ENCODE assay signal across 2 cellular contexts in the genomic region with DNA sequence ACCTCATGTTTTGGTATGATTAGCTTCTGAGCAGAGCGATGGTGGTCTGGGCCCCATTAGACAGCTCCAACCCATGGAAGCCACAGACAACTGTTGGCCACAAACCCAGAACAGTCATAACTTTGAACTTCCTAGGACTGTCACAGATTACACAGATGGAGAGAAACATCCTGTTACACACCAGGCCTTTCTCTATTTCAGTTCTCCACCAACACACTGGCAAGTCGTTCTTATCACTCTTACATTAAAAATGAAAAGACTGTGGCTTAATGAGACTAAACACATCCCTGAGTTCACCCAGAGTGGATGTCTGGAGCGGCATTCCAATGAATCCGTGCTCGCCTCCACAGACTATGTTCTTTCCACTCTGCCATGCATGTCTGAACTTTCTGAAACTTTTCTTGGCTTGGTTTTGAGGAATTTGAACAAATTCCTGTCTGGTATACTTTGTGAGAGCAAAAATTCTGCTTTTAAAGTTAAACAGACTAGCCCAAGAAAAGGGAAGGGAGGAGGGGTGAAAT.
TF ChIP-seq lines count a peak whose summit lies in the region.

No MANE protein-coding gene starts in this region.

TF ChIP-seq in liver, 16 proteins besides CTCF, POLR2A, EP300 and RAD21:
- no peak for TF ChIP-seq REST (IDR thresholded peaks at IDR 0.05)
- no peak for TF ChIP-seq HNF4G (IDR thresholded peaks at IDR 0.05)
- TF ChIP-seq FOXA2 (IDR thresholded peaks at IDR 0.05) = no peak
- TF ChIP-seq, protein P1, sequence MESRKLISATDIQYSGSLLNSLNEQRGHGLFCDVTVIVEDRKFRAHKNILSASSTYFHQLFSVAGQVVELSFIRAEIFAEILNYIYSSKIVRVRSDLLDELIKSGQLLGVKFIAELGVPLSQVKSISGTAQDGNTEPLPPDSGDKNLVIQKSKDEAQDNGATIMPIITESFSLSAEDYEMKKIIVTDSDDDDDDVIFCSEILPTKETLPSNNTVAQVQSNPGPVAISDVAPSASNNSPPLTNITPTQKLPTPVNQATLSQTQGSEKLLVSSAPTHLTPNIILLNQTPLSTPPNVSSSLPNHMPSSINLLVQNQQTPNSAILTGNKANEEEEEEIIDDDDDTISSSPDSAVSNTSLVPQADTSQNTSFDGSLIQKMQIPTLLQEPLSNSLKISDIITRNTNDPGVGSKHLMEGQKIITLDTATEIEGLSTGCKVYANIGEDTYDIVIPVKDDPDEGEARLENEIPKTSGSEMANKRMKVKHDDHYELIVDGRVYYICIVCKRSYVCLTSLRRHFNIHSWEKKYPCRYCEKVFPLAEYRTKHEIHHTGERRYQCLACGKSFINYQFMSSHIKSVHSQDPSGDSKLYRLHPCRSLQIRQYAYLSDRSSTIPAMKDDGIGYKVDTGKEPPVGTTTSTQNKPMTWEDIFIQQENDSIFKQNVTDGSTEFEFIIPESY (IDR thresholded peaks at IDR 0.05) = no peak
- TF ChIP-seq FOXA1 (IDR thresholded peaks at IDR 0.05) = no peak
- no peak for TF ChIP-seq YY1 (IDR thresholded peaks at IDR 0.05)
- TF ChIP-seq NR2F2 (IDR thresholded peaks at IDR 0.05) = peak; percentile 77
- TF ChIP-seq EGR1 (IDR thresholded peaks at IDR 0.05; ENCODE audit: low read depth in 2 of 2) = no peak
- TF ChIP-seq MAX (IDR thresholded peaks at IDR 0.05) = no peak
- no peak for TF ChIP-seq GABPA (IDR thresholded peaks at IDR 0.05 in 1 of 2, conservative IDR thresholded peaks at IDR 0.05 in 1 of 2)
- TF ChIP-seq RXRA (IDR thresholded peaks at IDR 0.05) = peak; percentile 61 to 64
- no peak for TF ChIP-seq HNF4A (conservative IDR thresholded peaks at IDR 0.05)
- no peak for TF ChIP-seq TAF1 (conservative IDR thresholded peaks at IDR 0.05)
- TF ChIP-seq SP1 (IDR thresholded peaks at IDR 0.05) = peak; percentile 52
- no peak for TF ChIP-seq JUND (IDR thresholded peaks at IDR 0.05)
- TF ChIP-seq, protein P2, sequence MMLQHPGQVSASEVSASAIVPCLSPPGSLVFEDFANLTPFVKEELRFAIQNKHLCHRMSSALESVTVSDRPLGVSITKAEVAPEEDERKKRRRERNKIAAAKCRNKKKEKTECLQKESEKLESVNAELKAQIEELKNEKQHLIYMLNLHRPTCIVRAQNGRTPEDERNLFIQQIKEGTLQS (IDR thresholded peaks at IDR 0.05) = no peak

TF ChIP-seq in HepG2, 621 proteins besides CTCF, POLR2A, EP300 and RAD21:
- no peak for TF ChIP-seq HOXA7 (CRISPR knock-in tag; IDR thresholded peaks at IDR 0.05)
- no peak for TF ChIP-seq HOXA3 (CRISPR knock-in tag; IDR thresholded peaks at IDR 0.05)
- TF ChIP-seq ZSCAN22 (CRISPR knock-in tag; IDR thresholded peaks at IDR 0.05) = no peak
- no peak for TF ChIP-seq SATB2 (CRISPR knock-in tag; IDR thresholded peaks at IDR 0.05)
- TF ChIP-seq SP1 (IDR thresholded peaks at IDR 0.05) = no peak
- TF ChIP-seq SP1 (CRISPR knock-in tag; IDR thresholded peaks at IDR 0.05) = no peak
- TF ChIP-seq PLRG1 (conservative IDR thresholded peaks at IDR 0.05) = no peak
- TF ChIP-seq POGK (CRISPR knock-in tag; conservative IDR thresholded peaks at IDR 0.05) = no peak
- no peak for TF ChIP-seq HNRNPUL1 (IDR thresholded peaks at IDR 0.05; ENCODE audit: low read depth, low read length)
- TF ChIP-seq CHCHD3 (CRISPR knock-in tag; IDR thresholded peaks at IDR 0.05) = no peak
- TF ChIP-seq PITX1 (CRISPR knock-in tag; IDR thresholded peaks at IDR 0.05) = no peak
- TF ChIP-seq, protein P3, sequence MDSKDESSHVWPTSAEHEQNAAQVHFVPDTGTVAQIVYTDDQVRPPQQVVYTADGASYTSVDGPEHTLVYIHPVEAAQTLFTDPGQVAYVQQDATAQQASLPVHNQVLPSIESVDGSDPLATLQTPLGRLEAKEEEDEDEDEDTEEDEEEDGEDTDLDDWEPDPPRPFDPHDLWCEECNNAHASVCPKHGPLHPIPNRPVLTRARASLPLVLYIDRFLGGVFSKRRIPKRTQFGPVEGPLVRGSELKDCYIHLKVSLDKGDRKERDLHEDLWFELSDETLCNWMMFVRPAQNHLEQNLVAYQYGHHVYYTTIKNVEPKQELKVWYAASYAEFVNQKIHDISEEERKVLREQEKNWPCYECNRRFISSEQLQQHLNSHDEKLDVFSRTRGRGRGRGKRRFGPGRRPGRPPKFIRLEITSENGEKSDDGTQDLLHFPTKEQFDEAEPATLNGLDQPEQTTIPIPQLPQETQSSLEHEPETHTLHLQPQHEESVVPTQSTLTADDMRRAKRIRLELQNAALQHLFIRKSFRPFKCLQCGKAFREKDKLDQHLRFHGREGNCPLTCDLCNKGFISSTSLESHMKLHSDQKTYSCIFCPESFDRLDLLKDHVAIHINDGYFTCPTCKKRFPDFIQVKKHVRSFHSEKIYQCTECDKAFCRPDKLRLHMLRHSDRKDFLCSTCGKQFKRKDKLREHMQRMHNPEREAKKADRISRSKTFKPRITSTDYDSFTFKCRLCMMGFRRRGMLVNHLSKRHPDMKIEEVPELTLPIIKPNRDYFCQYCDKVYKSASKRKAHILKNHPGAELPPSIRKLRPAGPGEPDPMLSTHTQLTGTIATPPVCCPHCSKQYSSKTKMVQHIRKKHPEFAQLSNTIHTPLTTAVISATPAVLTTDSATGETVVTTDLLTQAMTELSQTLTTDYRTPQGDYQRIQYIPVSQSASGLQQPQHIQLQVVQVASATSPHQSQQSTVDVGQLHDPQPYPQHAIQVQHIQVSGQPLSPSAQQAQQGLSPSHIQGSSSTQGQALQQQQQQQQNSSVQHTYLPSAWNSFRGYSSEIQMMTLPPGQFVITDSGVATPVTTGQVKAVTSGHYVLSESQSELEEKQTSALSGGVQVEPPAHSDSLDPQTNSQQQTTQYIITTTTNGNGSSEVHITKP (CRISPR knock-in tag; IDR thresholded peaks at IDR 0.05; ENCODE audit: low read depth) = no peak
- no peak for TF ChIP-seq FOXM1 (CRISPR knock-in tag; IDR thresholded peaks at IDR 0.05)
- TF ChIP-seq ZNF446 (CRISPR knock-in tag; IDR thresholded peaks at IDR 0.05) = no peak
- TF ChIP-seq KLF15 (CRISPR knock-in tag; IDR thresholded peaks at IDR 0.05; ENCODE audit: borderline replicate concordance) = no peak
